ENCODE assay signal across 1 cellular context in the genomic region with DNA sequence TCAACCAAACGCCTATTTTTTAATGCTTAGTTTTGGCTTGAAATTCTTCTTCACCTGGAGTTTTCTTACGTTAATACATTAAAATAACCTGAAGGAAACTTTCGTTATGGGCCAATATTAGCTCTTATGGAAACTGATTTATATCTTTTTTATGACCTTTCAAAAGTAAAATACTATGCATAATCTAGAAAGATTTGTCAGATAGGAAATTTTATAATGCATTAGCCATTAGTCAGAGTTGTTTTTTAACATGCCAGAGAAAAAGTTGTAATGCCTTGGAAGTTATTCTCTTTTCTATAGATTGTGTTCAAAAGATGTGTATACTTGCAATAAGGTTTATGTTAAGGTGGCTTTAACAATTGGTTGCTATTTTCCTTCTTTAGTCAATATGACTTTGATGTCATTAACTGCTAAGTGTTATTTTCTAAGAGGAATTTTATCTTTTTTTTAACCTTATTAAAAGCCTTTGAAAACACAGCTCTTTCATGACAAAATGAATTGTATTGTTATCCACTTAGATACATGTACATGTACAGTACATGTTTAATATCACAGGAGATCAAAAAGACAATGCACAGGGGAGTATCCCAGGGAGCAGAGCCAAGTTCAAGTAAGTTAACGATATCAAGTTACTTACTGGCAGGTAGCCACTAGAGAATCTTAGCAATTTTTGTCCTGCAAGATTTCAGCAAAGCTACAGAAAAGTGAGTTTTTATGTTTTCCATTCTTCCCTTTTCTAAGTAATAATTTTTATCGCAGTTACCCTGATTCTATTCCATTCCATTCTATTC.
TF ChIP-seq lines count a peak whose summit lies in the region.

No MANE protein-coding gene starts in this region.

TF ChIP-seq in IMR-90, 13 proteins besides CTCF, POLR2A, EP300 and RAD21:
- no peak for TF ChIP-seq RFX5 (IDR thresholded peaks at IDR 0.05; ENCODE audit: low read depth, low read length)
- TF ChIP-seq FOS (IDR thresholded peaks at IDR 0.05; ENCODE audit: low read depth, low read length) = no peak
- TF ChIP-seq, protein P1, sequence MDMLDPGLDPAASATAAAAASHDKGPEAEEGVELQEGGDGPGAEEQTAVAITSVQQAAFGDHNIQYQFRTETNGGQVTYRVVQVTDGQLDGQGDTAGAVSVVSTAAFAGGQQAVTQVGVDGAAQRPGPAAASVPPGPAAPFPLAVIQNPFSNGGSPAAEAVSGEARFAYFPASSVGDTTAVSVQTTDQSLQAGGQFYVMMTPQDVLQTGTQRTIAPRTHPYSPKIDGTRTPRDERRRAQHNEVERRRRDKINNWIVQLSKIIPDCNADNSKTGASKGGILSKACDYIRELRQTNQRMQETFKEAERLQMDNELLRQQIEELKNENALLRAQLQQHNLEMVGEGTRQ (IDR thresholded peaks at IDR 0.05; ENCODE audit: low read depth, low read length) = no peak
- no peak for TF ChIP-seq CHD1 (IDR thresholded peaks at IDR 0.05; ENCODE audit: low read depth, low read length)
- TF ChIP-seq, protein P2, sequence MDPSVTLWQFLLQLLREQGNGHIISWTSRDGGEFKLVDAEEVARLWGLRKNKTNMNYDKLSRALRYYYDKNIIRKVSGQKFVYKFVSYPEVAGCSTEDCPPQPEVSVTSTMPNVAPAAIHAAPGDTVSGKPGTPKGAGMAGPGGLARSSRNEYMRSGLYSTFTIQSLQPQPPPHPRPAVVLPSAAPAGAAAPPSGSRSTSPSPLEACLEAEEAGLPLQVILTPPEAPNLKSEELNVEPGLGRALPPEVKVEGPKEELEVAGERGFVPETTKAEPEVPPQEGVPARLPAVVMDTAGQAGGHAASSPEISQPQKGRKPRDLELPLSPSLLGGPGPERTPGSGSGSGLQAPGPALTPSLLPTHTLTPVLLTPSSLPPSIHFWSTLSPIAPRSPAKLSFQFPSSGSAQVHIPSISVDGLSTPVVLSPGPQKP (IDR thresholded peaks at IDR 0.05; ENCODE audit: borderline replicate concordance, low read depth, low read length) = no peak
- TF ChIP-seq BHLHE40 (IDR thresholded peaks at IDR 0.05; ENCODE audit: low read depth, low read length) = no peak
- no peak for TF ChIP-seq MAZ (IDR thresholded peaks at IDR 0.05; ENCODE audit: borderline replicate concordance, low read depth, low read length)
- no peak for TF ChIP-seq MXI1 (IDR thresholded peaks at IDR 0.05; ENCODE audit: borderline replicate concordance, low read depth, low read length)
- no peak for TF ChIP-seq CEBPB (IDR thresholded peaks at IDR 0.05; ENCODE audit: low read depth, low read length)
- TF ChIP-seq RCOR1 (IDR thresholded peaks at IDR 0.05; ENCODE audit: insufficient replicate concordance, low read length) = no peak
- TF ChIP-seq MAFK (IDR thresholded peaks at IDR 0.05; ENCODE audit: low read depth, low read length) = no peak
- TF ChIP-seq SMC3 (IDR thresholded peaks at IDR 0.05; ENCODE audit: low read depth, low read length) = no peak
- TF ChIP-seq NFE2L2 (IDR thresholded peaks at IDR 0.05; ENCODE audit: low read depth, low read length) = no peak
